ENCODE assay signal across 1 cellular context in genomic region chr12:68375701-68376469, GRCh38.
TF ChIP-seq lines count a peak whose summit lies in the region.

No MANE protein-coding gene starts in this region.

TF ChIP-seq in GM12878, 131 proteins besides CTCF, POLR2A, EP300 and RAD21:
- no peak for TF ChIP-seq SMAD1 (IDR thresholded peaks at IDR 0.05; ENCODE audit: low read depth, partially characterized antibody)
- no peak for TF ChIP-seq NBN (IDR thresholded peaks at IDR 0.05)
- no peak for TF ChIP-seq BHLHE40 (IDR thresholded peaks at IDR 0.05; ENCODE audit: borderline replicate concordance in 1 of 2, low read depth in 2 of 2, low read length in 1 of 2)
- TF ChIP-seq SMARCA5 (IDR thresholded peaks at IDR 0.05) = no peak
- no peak for TF ChIP-seq IKZF1 (conservative IDR thresholded peaks at IDR 0.05)
- TF ChIP-seq CREM (IDR thresholded peaks at IDR 0.05; ENCODE audit: low read depth) = no peak
- no peak for TF ChIP-seq USF1 (IDR thresholded peaks at IDR 0.05; ENCODE audit: borderline replicate concordance, extremely low read length, insufficient read depth, low read depth, low read length)
- no peak for TF ChIP-seq EED (IDR thresholded peaks at IDR 0.05; ENCODE audit: low read depth)
- no peak for TF ChIP-seq MYC (IDR thresholded peaks at IDR 0.05; ENCODE audit: insufficient read depth, insufficient read length, insufficient replicate concordance, low read length, severe bottlenecking)
- TF ChIP-seq SREBF2 (IDR thresholded peaks at IDR 0.05; ENCODE audit: low read length) = no peak
- TF ChIP-seq CHD4 (IDR thresholded peaks at IDR 0.05) = no peak
- no peak for TF ChIP-seq MAX (IDR thresholded peaks at IDR 0.05; ENCODE audit: low read depth, low read length)
- TF ChIP-seq GABPA (IDR thresholded peaks at IDR 0.05; ENCODE audit: low read depth) = no peak
- no peak for TF ChIP-seq RBBP5 (conservative IDR thresholded peaks at IDR 0.05)
- TF ChIP-seq PKNOX1 (IDR thresholded peaks at IDR 0.05) = no peak
- no peak for TF ChIP-seq BACH1 (IDR thresholded peaks at IDR 0.05; ENCODE audit: borderline replicate concordance)
- no peak for TF ChIP-seq CBFB (IDR thresholded peaks at IDR 0.05; ENCODE audit: low read depth)
- no peak for TF ChIP-seq KLF5 (IDR thresholded peaks at IDR 0.05; ENCODE audit: partially characterized antibody)
TF ChIP-seq in GM12878: peak in this region for 0.
